Comparison of ENCODE assay signal across 4 cellular contexts in the genomic region with DNA sequence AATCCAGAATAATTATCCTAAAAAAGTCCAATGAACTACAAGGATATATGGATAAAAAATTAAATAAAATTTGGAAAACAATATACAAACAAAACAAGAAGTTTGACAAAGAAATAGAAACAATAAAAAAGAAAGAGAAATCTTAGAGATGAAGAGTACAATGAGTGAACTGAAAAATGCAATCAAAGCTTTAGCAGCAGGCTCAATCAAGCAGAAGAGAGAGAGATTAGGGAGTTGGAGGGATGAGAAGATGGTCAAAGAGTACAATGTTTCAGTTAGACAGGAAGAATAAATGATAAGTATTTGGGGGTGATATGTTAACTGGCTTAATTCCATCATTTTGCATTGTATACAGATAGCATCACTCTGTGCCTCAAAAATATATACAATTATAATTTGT.
A peak's percentile ranks its signal among the peaks of the same experiment; 100 is the strongest.
TF ChIP-seq lines count a peak whose summit lies in the region.

No MANE protein-coding gene starts in this region.

TF ChIP-seq in SK-N-SH treated with all-trans-retinoic acid at 6 μM for 48 hours, 23 proteins besides CTCF, POLR2A, EP300 and RAD21:
- 0 out of 2 replicates have a peak, but pooled peaks have one; percentile 31 for TF ChIP-seq ZFP30 (CRISPR knock-in tag; IDR thresholded peaks at IDR 0.05)
- no peak for TF ChIP-seq TCF4 (CRISPR knock-in tag; IDR thresholded peaks at IDR 0.05; ENCODE audit: borderline replicate concordance)

TF ChIP-seq in SK-N-SH, 30 proteins besides CTCF, POLR2A, EP300 and RAD21:
- TF ChIP-seq NFIC (IDR thresholded peaks at IDR 0.05; ENCODE audit: borderline replicate concordance) (no peak), SIN3A (IDR thresholded peaks at IDR 0.05; ENCODE audit: borderline replicate concordance, low read depth, low read length) (no peak), GATA2 (CRISPR knock-in tag; IDR thresholded peaks at IDR 0.05) (no peak), GABPA (IDR thresholded peaks at IDR 0.05; ENCODE audit: low read depth) (no peak), FOSL2 (IDR thresholded peaks at IDR 0.05; ENCODE audit: borderline replicate concordance, low read depth) (no peak), FOXM1 (IDR thresholded peaks at IDR 0.05; ENCODE audit: low read depth) (no peak), RCOR1 (IDR thresholded peaks at IDR 0.05; ENCODE audit: low read length) (no peak), RFX5 (IDR thresholded peaks at IDR 0.05; ENCODE audit: low read length) (no peak), EZH2phosphoT487 (IDR thresholded peaks at IDR 0.05; ENCODE audit: borderline replicate concordance, low read depth) (no peak), POLR2AphosphoS5 (IDR thresholded peaks at IDR 0.05; ENCODE audit: low read depth, low read length) (no peak), TCF12 (IDR thresholded peaks at IDR 0.05) (no peak)
- TF ChIP-seq, protein P1, sequence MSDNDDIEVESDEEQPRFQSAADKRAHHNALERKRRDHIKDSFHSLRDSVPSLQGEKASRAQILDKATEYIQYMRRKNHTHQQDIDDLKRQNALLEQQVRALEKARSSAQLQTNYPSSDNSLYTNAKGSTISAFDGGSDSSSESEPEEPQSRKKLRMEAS (IDR thresholded peaks at IDR 0.05; ENCODE audit: low read depth), result no peak
- TF ChIP-seq, protein P2, sequence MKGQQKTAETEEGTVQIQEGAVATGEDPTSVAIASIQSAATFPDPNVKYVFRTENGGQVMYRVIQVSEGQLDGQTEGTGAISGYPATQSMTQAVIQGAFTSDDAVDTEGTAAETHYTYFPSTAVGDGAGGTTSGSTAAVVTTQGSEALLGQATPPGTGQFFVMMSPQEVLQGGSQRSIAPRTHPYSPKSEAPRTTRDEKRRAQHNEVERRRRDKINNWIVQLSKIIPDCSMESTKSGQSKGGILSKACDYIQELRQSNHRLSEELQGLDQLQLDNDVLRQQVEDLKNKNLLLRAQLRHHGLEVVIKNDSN (IDR thresholded peaks at IDR 0.05; ENCODE audit: borderline replicate concordance, low read depth), result no peak

TF ChIP-seq in GM23338, 12 proteins besides CTCF, POLR2A, EP300 and RAD21 (continues in another document):
- TF ChIP-seq, protein P3, sequence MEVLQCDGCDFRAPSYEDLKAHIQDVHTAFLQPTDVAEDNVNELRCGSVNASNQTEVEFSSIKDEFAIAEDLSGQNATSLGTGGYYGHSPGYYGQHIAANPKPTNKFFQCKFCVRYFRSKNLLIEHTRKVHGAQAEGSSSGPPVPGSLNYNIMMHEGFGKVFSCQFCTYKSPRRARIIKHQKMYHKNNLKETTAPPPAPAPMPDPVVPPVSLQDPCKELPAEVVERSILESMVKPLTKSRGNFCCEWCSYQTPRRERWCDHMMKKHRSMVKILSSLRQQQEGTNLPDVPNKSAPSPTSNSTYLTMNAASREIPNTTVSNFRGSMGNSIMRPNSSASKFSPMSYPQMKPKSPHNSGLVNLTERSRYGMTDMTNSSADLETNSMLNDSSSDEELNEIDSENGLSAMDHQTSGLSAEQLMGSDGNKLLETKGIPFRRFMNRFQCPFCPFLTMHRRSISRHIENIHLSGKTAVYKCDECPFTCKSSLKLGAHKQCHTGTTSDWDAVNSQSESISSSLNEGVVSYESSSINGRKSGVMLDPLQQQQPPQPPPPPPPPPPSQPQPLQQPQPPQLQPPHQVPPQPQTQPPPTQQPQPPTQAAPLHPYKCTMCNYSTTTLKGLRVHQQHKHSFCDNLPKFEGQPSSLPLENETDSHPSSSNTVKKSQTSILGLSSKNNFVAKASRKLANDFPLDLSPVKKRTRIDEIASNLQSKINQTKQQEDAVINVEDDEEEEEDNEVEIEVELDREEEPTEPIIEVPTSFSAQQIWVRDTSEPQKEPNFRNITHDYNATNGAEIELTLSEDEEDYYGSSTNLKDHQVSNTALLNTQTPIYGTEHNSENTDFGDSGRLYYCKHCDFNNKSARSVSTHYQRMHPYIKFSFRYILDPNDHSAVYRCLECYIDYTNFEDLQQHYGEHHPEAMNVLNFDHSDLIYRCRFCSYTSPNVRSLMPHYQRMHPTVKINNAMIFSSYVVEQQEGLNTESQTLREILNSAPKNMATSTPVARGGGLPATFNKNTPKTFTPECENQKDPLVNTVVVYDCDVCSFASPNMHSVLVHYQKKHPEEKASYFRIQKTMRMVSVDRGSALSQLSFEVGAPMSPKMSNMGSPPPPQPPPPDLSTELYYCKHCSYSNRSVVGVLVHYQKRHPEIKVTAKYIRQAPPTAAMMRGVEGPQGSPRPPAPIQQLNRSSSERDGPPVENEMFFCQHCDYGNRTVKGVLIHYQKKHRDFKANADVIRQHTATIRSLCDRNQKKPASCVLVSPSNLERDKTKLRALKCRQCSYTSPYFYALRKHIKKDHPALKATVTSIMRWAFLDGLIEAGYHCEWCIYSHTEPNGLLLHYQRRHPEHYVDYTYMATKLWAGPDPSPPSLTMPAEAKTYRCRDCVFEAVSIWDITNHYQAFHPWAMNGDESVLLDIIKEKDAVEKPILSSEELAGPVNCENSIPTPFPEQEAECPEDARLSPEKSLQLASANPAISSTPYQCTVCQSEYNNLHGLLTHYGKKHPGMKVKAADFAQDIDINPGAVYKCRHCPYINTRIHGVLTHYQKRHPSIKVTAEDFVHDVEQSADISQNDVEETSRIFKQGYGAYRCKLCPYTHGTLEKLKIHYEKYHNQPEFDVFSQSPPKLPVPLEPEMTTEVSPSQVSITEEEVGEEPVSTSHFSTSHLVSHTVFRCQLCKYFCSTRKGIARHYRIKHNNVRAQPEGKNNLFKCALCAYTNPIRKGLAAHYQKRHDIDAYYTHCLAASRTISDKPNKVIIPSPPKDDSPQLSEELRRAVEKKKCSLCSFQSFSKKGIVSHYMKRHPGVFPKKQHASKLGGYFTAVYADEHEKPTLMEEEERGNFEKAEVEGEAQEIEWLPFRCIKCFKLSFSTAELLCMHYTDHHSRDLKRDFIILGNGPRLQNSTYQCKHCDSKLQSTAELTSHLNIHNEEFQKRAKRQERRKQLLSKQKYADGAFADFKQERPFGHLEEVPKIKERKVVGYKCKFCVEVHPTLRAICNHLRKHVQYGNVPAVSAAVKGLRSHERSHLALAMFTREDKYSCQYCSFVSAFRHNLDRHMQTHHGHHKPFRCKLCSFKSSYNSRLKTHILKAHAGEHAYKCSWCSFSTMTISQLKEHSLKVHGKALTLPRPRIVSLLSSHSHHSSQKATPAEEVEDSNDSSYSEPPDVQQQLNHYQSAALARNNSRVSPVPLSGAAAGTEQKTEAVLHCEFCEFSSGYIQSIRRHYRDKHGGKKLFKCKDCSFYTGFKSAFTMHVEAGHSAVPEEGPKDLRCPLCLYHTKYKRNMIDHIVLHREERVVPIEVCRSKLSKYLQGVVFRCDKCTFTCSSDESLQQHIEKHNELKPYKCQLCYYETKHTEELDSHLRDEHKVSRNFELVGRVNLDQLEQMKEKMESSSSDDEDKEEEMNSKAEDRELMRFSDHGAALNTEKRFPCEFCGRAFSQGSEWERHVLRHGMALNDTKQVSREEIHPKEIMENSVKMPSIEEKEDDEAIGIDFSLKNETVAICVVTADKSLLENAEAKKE (CRISPR knock-in tag; IDR thresholded peaks at IDR 0.05), result no peak
- TF ChIP-seq EZH2phosphoT487 (IDR thresholded peaks at IDR 0.05; ENCODE audit: unreplicated experiment) (no peak), POLR2AphosphoS5 (IDR thresholded peaks at IDR 0.05; ENCODE audit: low read depth) (no peak), NANOG (IDR thresholded peaks at IDR 0.05; ENCODE audit: borderline replicate concordance) (no peak), ZNF331 (CRISPR knock-in tag; IDR thresholded peaks at IDR 0.05; ENCODE audit: low read depth) (no peak)
- TF ChIP-seq, protein P4, sequence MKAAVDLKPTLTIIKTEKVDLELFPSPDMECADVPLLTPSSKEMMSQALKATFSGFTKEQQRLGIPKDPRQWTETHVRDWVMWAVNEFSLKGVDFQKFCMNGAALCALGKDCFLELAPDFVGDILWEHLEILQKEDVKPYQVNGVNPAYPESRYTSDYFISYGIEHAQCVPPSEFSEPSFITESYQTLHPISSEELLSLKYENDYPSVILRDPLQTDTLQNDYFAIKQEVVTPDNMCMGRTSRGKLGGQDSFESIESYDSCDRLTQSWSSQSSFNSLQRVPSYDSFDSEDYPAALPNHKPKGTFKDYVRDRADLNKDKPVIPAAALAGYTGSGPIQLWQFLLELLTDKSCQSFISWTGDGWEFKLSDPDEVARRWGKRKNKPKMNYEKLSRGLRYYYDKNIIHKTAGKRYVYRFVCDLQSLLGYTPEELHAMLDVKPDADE (IDR thresholded peaks at IDR 0.05), result no peak

TF ChIP-seq in K562, 482 proteins besides CTCF, POLR2A, EP300 and RAD21:
- TF ChIP-seq NR3C1 (CRISPR knock-in tag; IDR thresholded peaks at IDR 0.05), result no peak
- TF ChIP-seq, protein P5, sequence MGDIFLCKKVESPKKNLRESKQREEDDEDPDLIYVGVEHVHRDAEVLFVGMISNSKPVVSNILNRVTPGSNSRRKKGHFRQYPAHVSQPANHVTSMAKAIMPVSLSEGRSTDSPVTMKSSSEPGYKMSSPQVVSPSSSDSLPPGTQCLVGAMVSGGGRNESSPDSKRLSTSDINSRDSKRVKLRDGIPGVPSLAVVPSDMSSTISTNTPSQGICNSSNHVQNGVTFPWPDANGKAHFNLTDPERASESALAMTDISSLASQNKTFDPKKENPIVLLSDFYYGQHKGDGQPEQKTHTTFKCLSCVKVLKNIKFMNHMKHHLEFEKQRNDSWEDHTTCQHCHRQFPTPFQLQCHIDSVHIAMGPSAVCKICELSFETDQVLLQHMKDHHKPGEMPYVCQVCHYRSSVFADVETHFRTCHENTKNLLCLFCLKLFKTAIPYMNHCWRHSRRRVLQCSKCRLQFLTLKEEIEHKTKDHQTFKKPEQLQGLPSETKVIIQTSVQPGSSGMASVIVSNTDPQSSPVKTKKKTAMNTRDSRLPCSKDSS (IDR thresholded peaks at IDR 0.05; ENCODE audit: low read depth, partially characterized antibody), result peak; percentile 42
- no peak for TF ChIP-seq TFAM (CRISPR knock-in tag; conservative IDR thresholded peaks at IDR 0.05)
- TF ChIP-seq, protein P6, sequence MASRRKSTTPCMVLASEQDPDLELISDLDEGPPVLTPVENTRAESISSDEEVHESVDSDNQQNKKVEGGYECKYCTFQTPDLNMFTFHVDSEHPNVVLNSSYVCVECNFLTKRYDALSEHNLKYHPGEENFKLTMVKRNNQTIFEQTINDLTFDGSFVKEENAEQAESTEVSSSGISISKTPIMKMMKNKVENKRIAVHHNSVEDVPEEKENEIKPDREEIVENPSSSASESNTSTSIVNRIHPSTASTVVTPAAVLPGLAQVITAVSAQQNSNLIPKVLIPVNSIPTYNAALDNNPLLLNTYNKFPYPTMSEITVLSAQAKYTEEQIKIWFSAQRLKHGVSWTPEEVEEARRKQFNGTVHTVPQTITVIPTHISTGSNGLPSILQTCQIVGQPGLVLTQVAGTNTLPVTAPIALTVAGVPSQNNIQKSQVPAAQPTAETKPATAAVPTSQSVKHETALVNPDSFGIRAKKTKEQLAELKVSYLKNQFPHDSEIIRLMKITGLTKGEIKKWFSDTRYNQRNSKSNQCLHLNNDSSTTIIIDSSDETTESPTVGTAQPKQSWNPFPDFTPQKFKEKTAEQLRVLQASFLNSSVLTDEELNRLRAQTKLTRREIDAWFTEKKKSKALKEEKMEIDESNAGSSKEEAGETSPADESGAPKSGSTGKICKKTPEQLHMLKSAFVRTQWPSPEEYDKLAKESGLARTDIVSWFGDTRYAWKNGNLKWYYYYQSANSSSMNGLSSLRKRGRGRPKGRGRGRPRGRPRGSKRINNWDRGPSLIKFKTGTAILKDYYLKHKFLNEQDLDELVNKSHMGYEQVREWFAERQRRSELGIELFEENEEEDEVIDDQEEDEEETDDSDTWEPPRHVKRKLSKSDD (conservative IDR thresholded peaks at IDR 0.05; ENCODE audit: low read length), result no peak
- TF ChIP-seq TRIM28 (IDR thresholded peaks at IDR 0.05), result peak; percentile 43; the same call in 1 of the 2 replicates
